15 cellular contexts compared by ENCODE assay signal in genomic region chr7:71682841-71683341, GRCh38.
A peak's percentile ranks its signal among the peaks of the same experiment; 100 is the strongest.
DNase-seq lines count a peak whose midpoint lies in the region; ATAC-seq and TF ChIP-seq lines count a peak whose summit lies in the region.
"Had no signal": no experiment of that assay in that cellular context is flagged by ENCODE, and none has a peak within 500 bp of the region (broad histone marks: within the 10 kb centered on the region; RNA-seq: fewer than 3 reads in every experiment).

No MANE protein-coding gene starts in this region.

- peak overlapping the region; percentile 12 for H3K4me2 ChIP-seq in smooth muscle cell

- H3K27ac ChIP-seq in HUES64 (ENCODE audit: low read depth, low read length) (peak overlapping the region; percentile 89; the same call in 1 of the 2 replicates), WERI-Rb-1 (no peak overlapping the region), smooth muscle cell (ENCODE audit: low read depth) (no peak overlapping the region)

- peaks cover under 1% of the 10 kb centered on the region; the same call in 1 of the 2 replicates for H3K36me3 ChIP-seq in HUES64 (ENCODE audit: insufficient read depth, low read length)
- no peaks in the 10 kb centered on the region for H3K36me3 ChIP-seq in WERI-Rb-1
- no peaks in the 10 kb centered on the region for H3K36me3 ChIP-seq in smooth muscle cell (ENCODE audit: low read depth)

- peak; percentile 45 for DNase-seq in WERI-Rb-1
- DNase-seq in iPS-NIHi7 (ENCODE audit: extremely low spot score) = peak; percentile 77
- no peak for DNase-seq in smooth muscle cell (lab: John Stamatoyannopoulos, UW; ENCODE audit: unreplicated experiment)
- DNase-seq in DMS79 treated with DMSO at 0.1 percent for 48 hours (lab: John Stamatoyannopoulos, UW) = no peak
- DNase-seq: activated CD8-positive, alpha-beta memory T cell treated with anti-CD3 and anti-CD28 coated beads for 24 hours; activated effector memory CD4-positive, alpha-beta T cell treated with anti-CD3 and anti-CD28 coated beads, Interleukin-2, amount 50 U/mL, for 16 hours; foreskin melanocyte; mammary epithelial cell; NCI-H1930; Right ventricle myocardium superior; stimulated activated CD4-positive, alpha-beta T cell treated with anti-CD3 and anti-CD28 coated beads, Interleukin-1b, Interleukin-23, amount 100 ng/mL, for 48 hours had no signal

- peaks cover 11% of the 10 kb centered on the region for H3K4me1 ChIP-seq in HUES64 (ENCODE audit: insufficient read depth, low read length)
- peaks cover 8% of the 10 kb centered on the region for H3K4me1 ChIP-seq in smooth muscle cell (ENCODE audit: low read depth)

- peak overlapping the region; percentile 46 for H2AFZ ChIP-seq in smooth muscle cell (ENCODE audit: low read depth)

- H3K27me3 ChIP-seq in HUES64 (ENCODE audit: insufficient read depth, low read length) (no peaks in the 10 kb centered on the region), WERI-Rb-1 (ENCODE audit: insufficient read depth, low read depth, severe bottlenecking) (peaks cover 67% of the 10 kb centered on the region), smooth muscle cell (ENCODE audit: low read depth) (no peaks in the 10 kb centered on the region)

- no peaks in the 10 kb centered on the region for H3K79me2 ChIP-seq in smooth muscle cell (ENCODE audit: low read depth)

- ATAC-seq in HG03045 (IDR thresholded peaks at IDR 0.05; ENCODE audit: unreplicated experiment) = no peak
- ATAC-seq in HG03571 (IDR thresholded peaks at IDR 0.05; ENCODE audit: unreplicated experiment) = no peak
- ATAC-seq: HCT116 had no signal

- H3K9ac ChIP-seq in HUES64 (ENCODE audit: low read depth, low read length) = peak overlapping the region; percentile 0; the same call in 1 of the 2 replicates
- no peak overlapping the region for H3K9ac ChIP-seq in smooth muscle cell (ENCODE audit: low read depth)

- H3K9me3 ChIP-seq in HUES64 (ENCODE audit: insufficient read depth, low read depth, low read length) (no peaks in the 10 kb centered on the region), WERI-Rb-1 (ENCODE audit: severe bottlenecking) (no peaks in the 10 kb centered on the region), smooth muscle cell (replicated peaks; ENCODE audit: low read depth) (no peaks in the 10 kb centered on the region)

- H3F3A ChIP-seq in smooth muscle cell (ENCODE audit: low read depth) = no peaks in the 10 kb centered on the region

- H3K4me3 ChIP-seq in HUES64 (ENCODE audit: low read length) = no peak overlapping the region
- H3K4me3 ChIP-seq in WERI-Rb-1 (ENCODE audit: low read depth, low read length) = no peak overlapping the region
- no peak overlapping the region for H3K4me3 ChIP-seq in smooth muscle cell

- WGBS in HUES64 = 17% methylated on average over 11 of the region's 11 CpGs
- WGBS in smooth muscle cell (ENCODE audit: low lambda C conversion rate) = 43% methylated on average over 11 of the region's 11 CpGs

- TF ChIP-seq CTCF in WERI-Rb-1 (IDR thresholded peaks at IDR 0.05; ENCODE audit: low read depth, low read length) = no peak
- no peak for TF ChIP-seq CTCF in smooth muscle cell (IDR thresholded peaks at IDR 0.05; ENCODE audit: borderline replicate concordance, insufficient read depth, poor library complexity, severe bottlenecking)

- no peaks in the 10 kb centered on the region for H4K20me1 ChIP-seq in smooth muscle cell (ENCODE audit: low read depth)

Comparison
In these comparisons a context has a peak if more than half of its experiments do, and no peak if none do; other contexts are left out.
1. DNase-seq: peak in WERI-Rb-1 (single experiment) and iPS-NIHi7 (single experiment); none in smooth muscle cell (single experiment) and DMS79 treated with DMSO at 0.1 percent for 48 hours (single experiment).